Comparison of ENCODE assay signal across 9 cellular contexts in genomic region chr7:114865564-114865963, GRCh38. TPM values are rescaled to one million over a fixed set of nuclear protein-coding genes. Genes with fewer than 3 reads are reported as not detected.
DNase-seq lines count a peak whose midpoint lies in the region; ATAC-seq and TF ChIP-seq lines count a peak whose summit lies in the region.
"Had no signal": no experiment of that assay in that cellular context is flagged by ENCODE, and none has a peak within 500 bp of the region (broad histone marks: within the 10 kb centered on the region; RNA-seq: fewer than 3 reads in every experiment).

No MANE protein-coding gene starts in this region.

- CTCF ChIA-PET in CD8-positive, alpha-beta T cell (lab: Charles Lee) = interaction anchor here (0.6 to 3.5 kb wide), 25 partner anchors 9 to 986 kb away, joined by 3 to 32 read pairs (median 4); partner anchors contain the start of gene MDFIC

- no peaks in the 10 kb centered on the region for H3K27me3 ChIP-seq in CD8-positive, alpha-beta T cell (ENCODE audit: insufficient read depth, low read length)

- H3K36me3 ChIP-seq in CD8-positive, alpha-beta T cell (ENCODE audit: insufficient read depth, low read length) = no peaks in the 10 kb centered on the region

- POLR2A ChIA-PET in CD8-positive, alpha-beta T cell (lab: Charles Lee) = interaction anchor here (0.5 kb wide), 1 partner anchor 981 kb away, joined by 3 read pairs; no protein-coding TSS in a partner anchor

- H3K36me3 Mint-ChIP-seq in CD8-positive, alpha-beta T cell = no peaks in the 10 kb centered on the region

- intact Hi-C loops in CD8-positive, alpha-beta T cell (cut with DNase I, micrococcal nuclease) = loop anchor here (1.0 to 10.0 kb wide), 10 partner anchors 72 to 1257 kb away; no protein-coding TSS in a partner anchor

- no peak overlapping the region for H3K4me3 ChIP-seq in CD8-positive, alpha-beta T cell (ENCODE audit: low read depth, low read length)
- H3K4me3 ChIP-seq: SK-N-MC had no signal

- no peaks in the 10 kb centered on the region for H3K4me1 ChIP-seq in CD8-positive, alpha-beta T cell (ENCODE audit: insufficient read depth, low read length)

- no peaks in the 10 kb centered on the region for H3K4me1 Mint-ChIP-seq in CD8-positive, alpha-beta T cell (ENCODE audit: low read depth)

- H3K9me3 Mint-ChIP-seq in CD8-positive, alpha-beta T cell = no peaks in the 10 kb centered on the region

- no peaks in the 10 kb centered on the region for H3K9me3 ChIP-seq in CD8-positive, alpha-beta T cell (ENCODE audit: low read length)

- H3K27ac Mint-ChIP-seq in CD8-positive, alpha-beta T cell = no peak overlapping the region

- H3K27ac ChIP-seq in CD8-positive, alpha-beta T cell (ENCODE audit: low read depth, low read length) = no peak overlapping the region

- H3K4me3 Mint-ChIP-seq in CD8-positive, alpha-beta T cell = no peak overlapping the region

- peak; percentile 64 for ATAC-seq in CD8-positive, alpha-beta T cell
- peak; percentile 88 for ATAC-seq in HG03342 (IDR thresholded peaks at IDR 0.05; ENCODE audit: unreplicated experiment)

- peak; percentile 18 to 67 (median 44) for DNase-seq in CD8-positive, alpha-beta T cell
- DNase-seq in GM19238 (ENCODE audit: insufficient read length, low spot score) (peak; percentile 13), SW 1271 (lab: John Stamatoyannopoulos, UW) (peak; percentile 18 to 37), amniotic epithelial cell (ENCODE audit: low read depth) (peak; percentile 55), iPS-NIHi7 (ENCODE audit: extremely low spot score) (peak; percentile 74), KG1 (lab: John Stamatoyannopoulos, UW) (no peak)
- DNase-seq in stimulated activated CD4-positive, alpha-beta T cell treated with anti-CD3 and anti-CD28 coated beads, Interleukin-2, amount 100 ng/mL, for 4 hours (ENCODE audit: low read depth) = peak; percentile 53

- peak; percentile 63 for TF ChIP-seq CTCF in CD8-positive, alpha-beta T cell (IDR thresholded peaks at IDR 0.05)

- H3K27me3 Mint-ChIP-seq in CD8-positive, alpha-beta T cell (ENCODE audit: low read depth) = no peaks in the 10 kb centered on the region

RNA-seq across cellular contexts. Expression of gene MDFIC, which starts 56.3 kb away (rescaled TPM):
- total RNA-seq in CD8-positive, alpha-beta T cell = 10 to 100 TPM; 16.8 to 17.2 TPM
